In the genomic region with DNA sequence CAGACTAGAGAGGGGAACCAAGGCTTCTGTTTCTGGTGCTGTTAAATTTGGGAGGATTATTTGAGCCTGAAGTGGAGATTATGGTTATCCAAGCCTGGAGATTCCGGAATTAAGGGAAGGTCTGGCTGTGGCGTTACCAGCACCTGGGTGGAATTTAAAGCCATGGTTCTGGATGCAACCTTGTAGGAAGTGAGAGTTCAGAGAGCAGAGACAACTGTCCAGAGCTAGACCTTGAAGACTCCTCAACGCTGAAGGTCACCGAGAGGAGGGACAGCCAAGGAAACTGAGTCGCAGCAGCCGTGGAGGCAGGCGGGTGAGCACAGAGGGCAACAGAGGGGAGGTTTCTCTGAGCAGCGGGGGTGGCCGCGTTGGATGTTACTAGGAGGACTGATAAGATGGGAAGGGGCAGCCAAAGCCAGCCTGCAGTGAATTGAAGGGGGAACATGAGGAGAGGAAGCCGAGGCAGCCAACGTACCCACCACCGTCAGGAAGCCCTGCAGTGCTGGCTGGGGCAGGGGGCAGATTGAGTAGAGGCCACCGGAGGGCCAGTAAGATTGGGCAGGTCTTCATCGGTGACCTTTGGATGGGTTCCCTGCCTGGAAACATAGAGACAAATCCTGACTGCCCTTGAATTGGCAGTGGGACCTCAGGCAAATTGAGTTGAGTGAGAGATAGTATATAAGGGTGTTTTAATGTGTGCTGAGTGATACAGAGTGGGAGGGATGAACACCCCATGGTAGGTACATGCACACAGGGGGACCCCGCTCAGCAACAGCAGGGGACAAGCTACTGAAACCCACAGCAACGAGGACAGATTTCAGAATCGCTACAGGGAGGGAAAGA, we compare ENCODE assay signal across 1 cellular context.
TF ChIP-seq lines count a peak whose summit lies in the region.

No MANE protein-coding gene starts in this region.

TF ChIP-seq in HepG2, 621 proteins besides CTCF, POLR2A, EP300 and RAD21 (continued from another document and continues in another):
- TF ChIP-seq MIER2 (CRISPR knock-in tag; IDR thresholded peaks at IDR 0.05) = no peak
- no peak for TF ChIP-seq ZNF460 (CRISPR knock-in tag; IDR thresholded peaks at IDR 0.05; ENCODE audit: borderline replicate concordance)
- peak; percentile 51 for TF ChIP-seq ZMYM4 (CRISPR knock-in tag; IDR thresholded peaks at IDR 0.05)
- TF ChIP-seq ZNF24 (IDR thresholded peaks at IDR 0.05) = no peak
- no peak for TF ChIP-seq ARNT (IDR thresholded peaks at IDR 0.05)
- TF ChIP-seq ADNP (CRISPR knock-in tag; IDR thresholded peaks at IDR 0.05) = no peak
- TF ChIP-seq ZNF276 (CRISPR knock-in tag; IDR thresholded peaks at IDR 0.05; ENCODE audit: low read depth) = no peak
- TF ChIP-seq ZNF563 (CRISPR knock-in tag; IDR thresholded peaks at IDR 0.05) = 0 out of 2 replicates have a peak, but pooled peaks have one; percentile 15
- TF ChIP-seq ZHX2 (IDR thresholded peaks at IDR 0.05; ENCODE audit: low read depth) = no peak
- TF ChIP-seq ZHX2 (CRISPR knock-in tag; IDR thresholded peaks at IDR 0.05; ENCODE audit: borderline replicate concordance) = no peak
- TF ChIP-seq NBN (conservative IDR thresholded peaks at IDR 0.05) = no peak
- TF ChIP-seq, protein P1, sequence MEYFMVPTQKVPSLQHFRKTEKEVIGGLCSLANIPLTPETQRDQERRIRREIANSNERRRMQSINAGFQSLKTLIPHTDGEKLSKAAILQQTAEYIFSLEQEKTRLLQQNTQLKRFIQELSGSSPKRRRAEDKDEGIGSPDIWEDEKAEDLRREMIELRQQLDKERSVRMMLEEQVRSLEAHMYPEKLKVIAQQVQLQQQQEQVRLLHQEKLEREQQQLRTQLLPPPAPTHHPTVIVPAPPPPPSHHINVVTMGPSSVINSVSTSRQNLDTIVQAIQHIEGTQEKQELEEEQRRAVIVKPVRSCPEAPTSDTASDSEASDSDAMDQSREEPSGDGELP (IDR thresholded peaks at IDR 0.05; ENCODE audit: borderline replicate concordance, low read depth) = no peak
- no peak for TF ChIP-seq ZNF446 (CRISPR knock-in tag; IDR thresholded peaks at IDR 0.05)
- TF ChIP-seq SNAPC4 (CRISPR knock-in tag; IDR thresholded peaks at IDR 0.05) = 0 out of 2 replicates have a peak, but pooled peaks have one; percentile 66
- no peak for TF ChIP-seq HNRNPK (IDR thresholded peaks at IDR 0.05; ENCODE audit: low read depth, low read length, poor library complexity, severe bottlenecking)
- no peak for TF ChIP-seq ZMYM2 (CRISPR knock-in tag; IDR thresholded peaks at IDR 0.05)
- TF ChIP-seq RFXANK (CRISPR knock-in tag; IDR thresholded peaks at IDR 0.05) = 0 out of 2 replicates have a peak, but pooled peaks have one; percentile 1
- TF ChIP-seq ZNF33B (CRISPR knock-in tag; IDR thresholded peaks at IDR 0.05) = peak; percentile 63; the same call in 1 of the 2 replicates
- no peak for TF ChIP-seq MAFK (conservative IDR thresholded peaks at IDR 0.05 in 1 of 2, IDR thresholded peaks at IDR 0.05 in 1 of 2; ENCODE audit: low read length in 2 of 2)
- no peak for TF ChIP-seq ZNF256 (CRISPR knock-in tag; conservative IDR thresholded peaks at IDR 0.05)
- TF ChIP-seq EZH2 (conservative IDR thresholded peaks at IDR 0.05; ENCODE audit: low read depth, low read length) = no peak
- peak; percentile 16 for TF ChIP-seq HNRNPLL (IDR thresholded peaks at IDR 0.05; ENCODE audit: low read depth, low read length, poor library complexity, severe bottlenecking)
- TF ChIP-seq ATAD3A (CRISPR knock-in tag; IDR thresholded peaks at IDR 0.05) = no peak
- TF ChIP-seq, protein P2, sequence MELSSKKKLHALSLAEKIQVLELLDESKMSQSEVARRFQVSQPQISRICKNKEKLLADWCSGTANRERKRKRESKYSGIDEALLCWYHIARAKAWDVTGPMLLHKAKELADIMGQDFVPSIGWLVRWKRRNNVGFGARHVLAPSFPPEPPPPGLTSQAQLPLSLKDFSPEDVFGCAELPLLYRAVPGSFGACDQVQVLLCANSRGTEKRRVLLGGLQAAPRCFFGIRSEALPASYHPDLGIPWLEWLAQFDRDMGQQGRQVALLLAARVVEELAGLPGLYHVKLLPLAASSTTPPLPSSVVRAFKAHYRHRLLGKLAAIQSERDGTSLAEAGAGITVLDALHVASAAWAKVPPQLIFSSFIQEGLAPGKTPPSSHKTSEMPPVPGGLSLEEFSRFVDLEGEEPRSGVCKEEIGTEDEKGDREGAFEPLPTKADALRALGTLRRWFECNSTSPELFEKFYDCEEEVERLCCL (CRISPR knock-in tag; IDR thresholded peaks at IDR 0.05; ENCODE audit: borderline replicate concordance) = no peak
- no peak for TF ChIP-seq PBX3 (CRISPR knock-in tag; IDR thresholded peaks at IDR 0.05; ENCODE audit: borderline replicate concordance)
- 0 out of 2 replicates have a peak, but pooled peaks have one; percentile 4 for TF ChIP-seq TBX2 (CRISPR knock-in tag; IDR thresholded peaks at IDR 0.05; ENCODE audit: borderline replicate concordance)
